15 cellular contexts compared by ENCODE assay signal in genomic region chr1:236009857-236010256, GRCh38. TPM values are rescaled to one million over a fixed set of nuclear protein-coding genes. Genes with fewer than 3 reads are reported as not detected.
DNase-seq lines count a peak whose midpoint lies in the region; ATAC-seq and TF ChIP-seq lines count a peak whose summit lies in the region.
"Had no signal": no experiment of that assay in that cellular context is flagged by ENCODE, and none has a peak within 500 bp of the region (broad histone marks: within the 10 kb centered on the region; RNA-seq: fewer than 3 reads in every experiment).

No MANE protein-coding gene starts in this region.

- POLR2A ChIA-PET in MCF 10A (lab: Yijun Ruan, JAX), result interaction anchor here (0.6 to 3.3 kb wide), 13 partner anchors 8 to 860 kb away, joined by 3 to 22 read pairs (median 3); no protein-coding TSS in a partner anchor

- H3K36me3 Mint-ChIP-seq in MCF 10A (ENCODE audit: insufficient read depth, unreplicated experiment), result no peaks in the 10 kb centered on the region
- H3K36me3 Mint-ChIP-seq: CD8-positive, alpha-beta T cell; immature natural killer cell had no signal

- no peaks in the 10 kb centered on the region for H3K27me3 Mint-ChIP-seq in MCF 10A (ENCODE audit: insufficient read depth, unreplicated experiment)

- DNase-seq in EL (peak; percentile 81), MCF 10A (ENCODE audit: unreplicated experiment) (peak; percentile 69), left ventricle myocardium superior (no peak), sigmoid colon (no peak), GF-D8 (lab: John Stamatoyannopoulos, UW) (no peak), cerebellar nuclear complex (lab: John Stamatoyannopoulos, UW) (no peak)
- DNase-seq: CD8-positive, alpha-beta T cell; dorsolateral prefrontal cortex; immature natural killer cell; NCI-H1417 treated with DMSO at 0.1 percent for 48 hours; stimulated activated CD4-positive, alpha-beta T cell treated with anti-CD3 and anti-CD28 coated beads, Interleukin-12 subunit alpha, Interleukin-12 subunit beta, amount 100 ng/mL, for 4 hours; stimulated activated naive CD8-positive, alpha-beta T cell treated with anti-CD3 and anti-CD28 coated beads, Interleukin-15, Interleukin-2, amounts not matched to agents 100 U/mL and 50 U/mL, for 24 hours had no signal

- peaks cover 15% of the 10 kb centered on the region for H3K4me1 Mint-ChIP-seq in MCF 10A (ENCODE audit: insufficient read depth, unreplicated experiment)
- H3K4me1 Mint-ChIP-seq: immature natural killer cell had no signal

- peaks cover 48 to 99% (median 53%) of the 10 kb centered on the region in 4 donors for H3K36me3 ChIP-seq in sigmoid colon

- 61 to 72% methylated on average over 2 of the region's 2 CpGs for WGBS in sigmoid colon, 2 donors

- BruUV-seq in MCF 10A (replicated peaks; lab: Mats Ljungman, UMichigan), result no TSS peak

- TF ChIP-seq EP300 in sigmoid colon (IDR thresholded peaks at IDR 0.05), result no peak

- peaks cover 0 to 21% (median 17%) of the 10 kb centered on the region in 4 donors for H3K4me1 ChIP-seq in sigmoid colon

- intact Hi-C loops in MCF 10A (cut with micrococcal nuclease) (no loop called here), left ventricle myocardium superior (cut with micrococcal nuclease) (no loop called here), sigmoid colon (cut with DNase I) (loop anchor here (10.0 kb wide), 1 partner anchor 45 kb away; no protein-coding TSS in a partner anchor)

- TF ChIP-seq POLR2A in sigmoid colon (IDR thresholded peaks at IDR 0.05), result no peak

- H3K4me3 ChIP-seq in sigmoid colon, result no peak overlapping the region
- H3K4me3 ChIP-seq: dorsolateral prefrontal cortex had no signal

- H3K27me3 ChIP-seq in sigmoid colon, result no peaks in the 10 kb centered on the region
- H3K27me3 ChIP-seq: dorsolateral prefrontal cortex had no signal

- H3K27ac Mint-ChIP-seq in MCF 10A (ENCODE audit: low read depth, unreplicated experiment), result peak overlapping the region; percentile 78
- H3K27ac Mint-ChIP-seq: CD8-positive, alpha-beta T cell; immature natural killer cell had no signal

- no peak for TF ChIP-seq CTCF in MCF 10A (IDR thresholded peaks at IDR 0.05; ENCODE audit: unreplicated experiment)
- no peak for TF ChIP-seq CTCF in sigmoid colon (IDR thresholded peaks at IDR 0.05)

- peak; percentile 32 for ATAC-seq in left ventricle myocardium superior
- no peak for ATAC-seq in GM18519 (IDR thresholded peaks at IDR 0.05; ENCODE audit: low FRiP score, unreplicated experiment)
- ATAC-seq in GM18868 (IDR thresholded peaks at IDR 0.05; ENCODE audit: unreplicated experiment), result no peak
- ATAC-seq: CD8-positive, alpha-beta T cell; stimulated activated naive CD8-positive, alpha-beta T cell treated with anti-CD3 and anti-CD28 coated beads, Interleukin-15, Interleukin-2, amounts not matched to agents 100 U/mL and 50 U/mL, for 24 hours had no signal

- no peaks in the 10 kb centered on the region for H3K9me3 Mint-ChIP-seq in MCF 10A (ENCODE audit: unreplicated experiment)
- H3K9me3 Mint-ChIP-seq: CD8-positive, alpha-beta T cell; immature natural killer cell had no signal

- no peak overlapping the region for H3K4me3 Mint-ChIP-seq in MCF 10A (ENCODE audit: unreplicated experiment)
- H3K4me3 Mint-ChIP-seq: CD8-positive, alpha-beta T cell; immature natural killer cell had no signal

- CTCF ChIA-PET in MCF 10A (lab: Yijun Ruan, JAX), result interaction anchor here (1.0 to 1.7 kb wide), 4 partner anchors 9 to 521 kb away, joined by 3 to 5 read pairs (median 5); no protein-coding TSS in a partner anchor

- peak overlapping the region; percentile 63 to 70 (median 68) for H3K27ac ChIP-seq in sigmoid colon
- H3K27ac ChIP-seq: VCaP had no signal

- no peaks in the 10 kb centered on the region for H3K9me3 ChIP-seq in sigmoid colon

RNA-seq across cellular contexts. Expression of gene NID1, which starts 55.0 kb away (rescaled TPM):
- total RNA-seq in MCF 10A (2022), result 0.10 and 0.16 TPM in 2 replicates
- 47.6 TPM for total RNA-seq in left ventricle myocardium superior
- 100 to 1,000 TPM; 136 to 242 (median 145) TPM for total RNA-seq in sigmoid colon
- polyA plus RNA-seq in sigmoid colon, result 10 to 100 TPM in 1 of 3 donors, 1 to 10 TPM in 2; 3.9 to 29.9 (median 6.6) TPM
- total RNA-seq: CD8-positive, alpha-beta T cell had no signal
- polyA plus RNA-seq: immature natural killer cell had no signal

Comparison
In these comparisons a context has a peak if more than half of its experiments do, and no peak if none do; other contexts are left out.
1. DNase-seq: peak in EL (single experiment) and MCF 10A (single experiment); none in left ventricle myocardium superior (single experiment), sigmoid colon (single experiment), GF-D8 (single experiment) and cerebellar nuclear complex (0 of 2).
2. RNA of gene NID1, which starts 55.0 kb away (total RNA-seq): 136 to 242 TPM in sigmoid colon and 47.6 TPM in left ventricle myocardium superior (single experiment); 0.10 to 0.16 TPM in MCF 10A; every median in the first group is over 10 times any median in the second.